ENCODE assay signal across 17 cellular contexts in the genomic region with DNA sequence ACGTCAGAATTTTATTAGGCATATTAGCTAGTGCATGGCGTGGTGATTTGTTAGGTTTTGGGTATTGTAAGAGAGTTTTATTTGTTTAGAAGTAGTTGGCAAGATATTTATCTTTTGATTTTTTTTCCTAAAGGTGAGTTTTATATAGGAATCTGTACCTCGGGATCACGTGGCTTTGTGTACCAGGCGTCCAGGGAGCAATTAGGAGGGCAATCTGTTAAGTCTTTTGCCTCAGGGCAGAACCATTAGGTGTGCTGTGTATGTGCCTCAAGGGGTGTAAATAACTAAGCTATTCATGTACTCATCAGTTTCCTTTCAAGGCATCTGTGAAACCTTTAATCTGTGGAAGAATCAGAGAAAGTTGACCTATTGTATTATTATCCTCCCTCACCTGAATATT.
"Had no signal": no experiment of that assay in that cellular context is flagged by ENCODE, and none has a peak within 500 bp of the region (broad histone marks: within the 10 kb centered on the region; RNA-seq: fewer than 3 reads in every experiment).

No MANE protein-coding gene starts in this region.

- H3K36me3 ChIP-seq: gastrocnemius medialis, heart right ventricle, left ventricle myocardium inferior, tibial artery had no signal

- ATAC-seq: activated CD8-positive, alpha-beta memory T cell treated with anti-CD3 and anti-CD28 coated beads, Interleukin-2, amount 10 ng/mL, durations not matched to agents 7 days and 5 days; activated naive CD4-positive, alpha-beta T cell treated with anti-CD3 and anti-CD28 coated beads, Interleukin-2, amount 50 U/mL, for 72 hours; activated T-cell treated with anti-CD3 and anti-CD28 coated beads, Interleukin-2, amount 50 U/mL, for 4 hours; gastrocnemius medialis; heart right ventricle had no signal

- H3K9me3 Mint-ChIP-seq: activated naive CD4-positive, alpha-beta T cell treated with anti-CD3 and anti-CD28 coated beads, Interleukin-2, amount 50 U/mL, for 72 hours; activated T-cell treated with anti-CD3 and anti-CD28 coated beads, Interleukin-2, amount 50 U/mL, for 4 hours; memory B cell; T-helper 2 cell treated with Interferon-gamma antibody and Interleukin-4, amounts not matched to agents 5 μg/mL and 100 μg/mL, for 36 hours had no signal

- H3K27ac Mint-ChIP-seq: activated CD8-positive, alpha-beta memory T cell treated with anti-CD3 and anti-CD28 coated beads, Interleukin-2, amount 10 ng/mL, durations not matched to agents 7 days and 5 days; activated naive CD4-positive, alpha-beta T cell treated with anti-CD3 and anti-CD28 coated beads, Interleukin-2, amount 50 U/mL, for 72 hours; brain; memory B cell; T-helper 2 cell treated with Interferon-gamma antibody and Interleukin-4, amounts not matched to agents 5 μg/mL and 100 μg/mL, for 36 hours had no signal

- H3K4me3 Mint-ChIP-seq: activated CD8-positive, alpha-beta memory T cell treated with anti-CD3 and anti-CD28 coated beads, Interleukin-2, amount 10 ng/mL, durations not matched to agents 7 days and 5 days; activated T-cell treated with anti-CD3 and anti-CD28 coated beads, Interleukin-2, amount 50 U/mL, for 4 hours; brain; memory B cell; T-helper 2 cell treated with Interferon-gamma antibody and Interleukin-4, amounts not matched to agents 5 μg/mL and 100 μg/mL, for 36 hours had no signal

- DNase-seq: activated CD4-positive, alpha-beta T cell treated with anti-CD3 and anti-CD28 coated beads for 1 hour; activated CD4-positive, alpha-beta T cell treated with anti-CD3 and anti-CD28 coated beads, Interleukin-2, amount 50 U/mL, for 48 hours; activated CD8-positive, alpha-beta memory T cell treated with anti-CD3 and anti-CD28 coated beads, Interleukin-2, amount 10 ng/mL, durations not matched to agents 7 days and 5 days; activated effector memory CD4-positive, alpha-beta T cell treated with anti-CD3 and anti-CD28 coated beads, Interleukin-2, amount 50 U/mL, for 16 hours; activated T-cell treated with anti-CD3 and anti-CD28 coated beads, Interleukin-2, amount 50 U/mL, for 4 hours; amniotic stem cell; effector memory CD4-positive, alpha-beta T cell; gastrocnemius medialis; heart right ventricle; left ventricle myocardium inferior; retina; stimulated activated CD4-positive, alpha-beta T cell treated with anti-CD3 and anti-CD28 coated beads, Interleukin-15, amount 100 ng/mL, for 24 hours; tibial artery had no signal

- H3K4me1 ChIP-seq: gastrocnemius medialis, heart right ventricle, left ventricle myocardium inferior had no signal

- H3K4me1 Mint-ChIP-seq: activated CD8-positive, alpha-beta memory T cell treated with anti-CD3 and anti-CD28 coated beads, Interleukin-2, amount 10 ng/mL, durations not matched to agents 7 days and 5 days had no signal

- H3K27me3 Mint-ChIP-seq: activated CD8-positive, alpha-beta memory T cell treated with anti-CD3 and anti-CD28 coated beads, Interleukin-2, amount 10 ng/mL, durations not matched to agents 7 days and 5 days; brain; memory B cell had no signal

- H3K27me3 ChIP-seq: gastrocnemius medialis, heart right ventricle, tibial artery had no signal

- H3K36me3 Mint-ChIP-seq: activated CD8-positive, alpha-beta memory T cell treated with anti-CD3 and anti-CD28 coated beads, Interleukin-2, amount 10 ng/mL, durations not matched to agents 7 days and 5 days had no signal

- H3K4me3 ChIP-seq: gastrocnemius medialis, heart right ventricle, left ventricle myocardium inferior, tibial artery had no signal

- H3K9me3 ChIP-seq: gastrocnemius medialis, heart right ventricle, left ventricle myocardium inferior, tibial artery had no signal
